In the genomic region with DNA sequence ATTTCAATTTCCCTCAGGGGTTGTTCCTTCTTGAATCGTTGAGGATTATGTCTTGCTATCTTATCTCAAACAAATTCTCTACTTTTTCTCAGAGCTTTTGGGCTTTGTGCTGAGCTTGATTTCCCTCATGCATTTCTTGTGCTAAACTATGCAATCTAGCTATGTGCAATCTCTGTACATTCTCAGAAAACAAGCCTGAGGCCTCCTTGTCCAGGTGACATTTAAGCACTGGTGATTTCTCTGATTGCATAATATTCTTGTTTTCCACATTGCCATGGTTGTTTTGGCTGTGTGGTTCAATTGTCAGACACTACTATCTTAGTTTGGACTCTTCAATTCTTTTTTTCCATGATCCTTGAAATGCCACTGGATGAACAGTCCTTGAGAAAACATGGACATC, we compare ENCODE assay signal across 20 cellular contexts.
"Had no signal": no experiment of that assay in that cellular context is flagged by ENCODE, and none has a peak within 500 bp of the region (broad histone marks: within the 10 kb centered on the region; RNA-seq: fewer than 3 reads in every experiment).

No MANE protein-coding gene starts in this region.

- H3K4me1 ChIP-seq: lower lobe of right lung, psoas muscle, testis, transverse colon had no signal

- H3K36me3 ChIP-seq: lower lobe of right lung, neutrophil, sigmoid colon, transverse colon had no signal

- FAIRE-seq: colon, urothelium cell line had no signal

- H3K27ac ChIP-seq: lower lobe of right lung, neutrophil, psoas muscle, sigmoid colon, skin epidermis, testis, transverse colon had no signal

- H3K4me3 ChIP-seq: lower lobe of right lung, psoas muscle, sigmoid colon, skin epidermis, testis, transverse colon had no signal

- ATAC-seq: left lobe of liver; lower lobe of right lung; naive thymus-derived CD4-positive, alpha-beta T cell; psoas muscle; stimulated activated naive B cell treated with anti-CD40 and anti-IgM and Interleukin-4, amounts not matched to agents 10 μg/mL and 1 μg/mL and 100 μg/mL, for 72 hours; stimulated activated naive CD8-positive, alpha-beta T cell treated with anti-CD3 and anti-CD28 coated beads, Interleukin-15, amount 100 ng/mL, for 72 hours had no signal

- H3K27me3 ChIP-seq: neutrophil, sigmoid colon, testis, transverse colon had no signal

- H3K9me3 ChIP-seq: lower lobe of right lung, neutrophil, psoas muscle, sigmoid colon, testis, transverse colon had no signal

- DNase-seq: cerebellar nuclear complex; erythroblast; islet precursor cell; lower lobe of right lung; mesenchymal stem cell; naive thymus-derived CD4-positive, alpha-beta T cell; nephron progenitor cell; psoas muscle; sigmoid colon; stimulated activated CD4-positive, alpha-beta T cell treated with anti-CD3 and anti-CD28 coated beads, Interleukin-2, amount 100 ng/mL, for 24 hours; stimulated activated CD4-positive, alpha-beta T cell treated with anti-CD3 and anti-CD28 coated beads, Interleukin-4, amount 100 ng/mL, for 4 hours; stimulated activated naive B cell treated with anti-CD40 and anti-IgM and Interleukin-4, amounts not matched to agents 10 μg/mL and 1 μg/mL and 100 μg/mL, for 72 hours; stimulated activated naive CD8-positive, alpha-beta T cell treated with anti-CD3 and anti-CD28 coated beads, Interleukin-15, amount 100 ng/mL, for 72 hours; testis; transverse colon had no signal
